In the genomic region with DNA sequence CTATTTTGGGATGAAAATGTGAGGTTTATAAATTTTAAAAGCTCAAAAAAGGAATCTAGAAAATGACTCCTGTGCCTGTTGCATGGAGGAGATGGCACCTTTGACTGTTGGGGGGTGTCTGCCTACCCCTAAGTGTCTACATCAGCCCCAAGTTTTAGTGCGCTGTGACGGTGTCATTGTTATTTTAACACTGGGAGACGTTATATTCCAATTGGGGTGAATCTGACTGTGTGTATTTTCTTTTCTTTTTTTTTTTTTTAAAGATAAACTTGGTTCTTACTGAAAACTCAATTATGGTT, we compare ENCODE assay signal across 1 cellular context.
TF ChIP-seq lines count a peak whose summit lies in the region.

No MANE protein-coding gene starts in this region.

TF ChIP-seq in GM12878, 131 proteins besides CTCF, POLR2A, EP300 and RAD21:
- TF ChIP-seq ESRRA (IDR thresholded peaks at IDR 0.05; ENCODE audit: low read length), result no peak
- peak; percentile 9; the same call in 1 of the 2 replicates for TF ChIP-seq POLR2AphosphoS5 (IDR thresholded peaks at IDR 0.05; ENCODE audit: low read length)
- no peak for TF ChIP-seq IKZF2 (IDR thresholded peaks at IDR 0.05)
- no peak for TF ChIP-seq ETV6 (conservative IDR thresholded peaks at IDR 0.05 in 1 of 2, IDR thresholded peaks at IDR 0.05 in 1 of 2; ENCODE audit: borderline replicate concordance in 1 of 2, low read depth in 1 of 2)
- TF ChIP-seq, protein P1, sequence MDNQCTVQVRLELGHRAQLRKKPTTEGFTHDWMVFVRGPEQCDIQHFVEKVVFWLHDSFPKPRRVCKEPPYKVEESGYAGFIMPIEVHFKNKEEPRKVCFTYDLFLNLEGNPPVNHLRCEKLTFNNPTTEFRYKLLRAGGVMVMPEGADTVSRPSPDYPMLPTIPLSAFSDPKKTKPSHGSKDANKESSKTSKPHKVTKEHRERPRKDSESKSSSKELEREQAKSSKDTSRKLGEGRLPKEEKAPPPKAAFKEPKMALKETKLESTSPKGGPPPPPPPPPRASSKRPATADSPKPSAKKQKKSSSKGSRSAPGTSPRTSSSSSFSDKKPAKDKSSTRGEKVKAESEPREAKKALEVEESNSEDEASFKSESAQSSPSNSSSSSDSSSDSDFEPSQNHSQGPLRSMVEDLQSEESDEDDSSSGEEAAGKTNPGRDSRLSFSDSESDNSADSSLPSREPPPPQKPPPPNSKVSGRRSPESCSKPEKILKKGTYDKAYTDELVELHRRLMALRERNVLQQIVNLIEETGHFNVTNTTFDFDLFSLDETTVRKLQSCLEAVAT (IDR thresholded peaks at IDR 0.05), result peak; percentile 72
- no peak for TF ChIP-seq RCOR1 (conservative IDR thresholded peaks at IDR 0.05; ENCODE audit: low read depth, low read length)
- TF ChIP-seq, protein P2, sequence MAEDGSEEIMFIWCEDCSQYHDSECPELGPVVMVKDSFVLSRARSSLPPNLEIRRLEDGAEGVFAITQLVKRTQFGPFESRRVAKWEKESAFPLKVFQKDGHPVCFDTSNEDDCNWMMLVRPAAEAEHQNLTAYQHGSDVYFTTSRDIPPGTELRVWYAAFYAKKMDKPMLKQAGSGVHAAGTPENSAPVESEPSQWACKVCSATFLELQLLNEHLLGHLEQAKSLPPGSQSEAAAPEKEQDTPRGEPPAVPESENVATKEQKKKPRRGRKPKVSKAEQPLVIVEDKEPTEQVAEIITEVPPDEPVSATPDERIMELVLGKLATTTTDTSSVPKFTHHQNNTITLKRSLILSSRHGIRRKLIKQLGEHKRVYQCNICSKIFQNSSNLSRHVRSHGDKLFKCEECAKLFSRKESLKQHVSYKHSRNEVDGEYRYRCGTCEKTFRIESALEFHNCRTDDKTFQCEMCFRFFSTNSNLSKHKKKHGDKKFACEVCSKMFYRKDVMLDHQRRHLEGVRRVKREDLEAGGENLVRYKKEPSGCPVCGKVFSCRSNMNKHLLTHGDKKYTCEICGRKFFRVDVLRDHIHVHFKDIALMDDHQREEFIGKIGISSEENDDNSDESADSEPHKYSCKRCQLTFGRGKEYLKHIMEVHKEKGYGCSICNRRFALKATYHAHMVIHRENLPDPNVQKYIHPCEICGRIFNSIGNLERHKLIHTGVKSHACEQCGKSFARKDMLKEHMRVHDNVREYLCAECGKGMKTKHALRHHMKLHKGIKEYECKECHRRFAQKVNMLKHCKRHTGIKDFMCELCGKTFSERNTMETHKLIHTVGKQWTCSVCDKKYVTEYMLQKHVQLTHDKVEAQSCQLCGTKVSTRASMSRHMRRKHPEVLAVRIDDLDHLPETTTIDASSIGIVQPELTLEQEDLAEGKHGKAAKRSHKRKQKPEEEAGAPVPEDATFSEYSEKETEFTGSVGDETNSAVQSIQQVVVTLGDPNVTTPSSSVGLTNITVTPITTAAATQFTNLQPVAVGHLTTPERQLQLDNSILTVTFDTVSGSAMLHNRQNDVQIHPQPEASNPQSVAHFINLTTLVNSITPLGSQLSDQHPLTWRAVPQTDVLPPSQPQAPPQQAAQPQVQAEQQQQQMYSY (CRISPR knock-in tag; IDR thresholded peaks at IDR 0.05), result peak; percentile 69; the same call in 1 of the 2 replicates
- no peak; a peak in 1 of 4 replicates for TF ChIP-seq CEBPB (IDR thresholded peaks at IDR 0.05; ENCODE audit: borderline replicate concordance in 1 of 2, low read depth in 2 of 2, low read length in 2 of 2)
